In the genomic region with DNA sequence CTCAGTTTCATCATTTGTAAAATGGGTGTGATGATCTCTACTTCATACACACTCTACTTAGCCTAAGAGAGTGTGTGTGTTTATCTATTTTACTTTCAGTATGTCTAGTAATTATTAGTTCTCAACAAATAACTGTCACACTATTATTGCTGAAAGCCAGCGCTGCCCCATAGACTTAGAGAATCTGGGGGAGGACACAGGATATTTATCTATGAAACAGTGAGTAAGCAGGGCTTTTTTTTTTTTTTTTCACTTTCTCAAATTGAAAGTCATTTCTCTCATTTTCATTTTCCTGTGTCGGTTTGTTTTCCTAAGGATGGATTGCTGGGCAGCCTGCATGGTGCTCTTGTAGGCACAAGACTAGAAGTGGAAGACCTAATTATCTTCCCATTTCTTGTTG, we compare ENCODE assay signal across 15 cellular contexts.
A peak's percentile ranks its signal among the peaks of the same experiment; 100 is the strongest.
DNase-seq lines count a peak whose midpoint lies in the region; ATAC-seq and TF ChIP-seq lines count a peak whose summit lies in the region.
"Had no signal": no experiment of that assay in that cellular context is flagged by ENCODE, and none has a peak within 500 bp of the region (broad histone marks: within the 10 kb centered on the region; RNA-seq: fewer than 3 reads in every experiment).

No MANE protein-coding gene starts in this region.

- intact Hi-C loops in A673 (cut with micrococcal nuclease; ENCODE audit: unreplicated experiment) = no loop called here

- H3K27me3 ChIP-seq in A673 (replicated peaks; ENCODE audit: insufficient read depth, low read depth, low read length, poor library complexity) = peaks cover 5% of the 10 kb centered on the region

- peaks cover 5% of the 10 kb centered on the region for H3K4me1 Mint-ChIP-seq in activated T-helper 17 cell treated with anti-CD3 and anti-CD28 coated beads, Interleukin-2, amount 50 U/mL, for 72 hours
- H3K4me1 Mint-ChIP-seq: B cell; CD4-positive, alpha-beta memory T cell had no signal

- CTCF ChIA-PET in A673 (lab: Charles Lee) = no interaction called here

- H3K27me3 Mint-ChIP-seq in activated T-helper 17 cell treated with anti-CD3 and anti-CD28 coated beads, Interleukin-2, amount 50 U/mL, for 72 hours = no peaks in the 10 kb centered on the region
- H3K27me3 Mint-ChIP-seq: B cell; CD4-positive, alpha-beta memory T cell had no signal

- peak; percentile 80 for ATAC-seq in activated T-helper 17 cell treated with anti-CD3 and anti-CD28 coated beads, Interleukin-2, amount 50 U/mL, for 72 hours (replicated peaks)
- ATAC-seq in HG03159 (IDR thresholded peaks at IDR 0.05; ENCODE audit: unreplicated experiment) (no peak), esophagus mucosa (no peak)

- DNase-seq in Daoy (ENCODE audit: low read depth) (peak; percentile 8), M059J (ENCODE audit: low read depth) (peak; percentile 8), kidney glomerular epithelial cell (lab: John Stamatoyannopoulos, UW) (peak; percentile 31), A673 (ENCODE audit: low spot score) (no peak)
- DNase-seq: C1 segment of cervical spinal cord; CD4-positive, alpha-beta memory T cell; DMS79; EL; GOT3; H9 had no signal

- H3K27ac Mint-ChIP-seq in activated T-helper 17 cell treated with anti-CD3 and anti-CD28 coated beads, Interleukin-2, amount 50 U/mL, for 72 hours = no peak overlapping the region
- H3K27ac Mint-ChIP-seq: B cell; CD4-positive, alpha-beta memory T cell; H9 had no signal

- H3K36me3 Mint-ChIP-seq in activated T-helper 17 cell treated with anti-CD3 and anti-CD28 coated beads, Interleukin-2, amount 50 U/mL, for 72 hours (ENCODE audit: low read depth) = no peaks in the 10 kb centered on the region
- H3K36me3 Mint-ChIP-seq: CD4-positive, alpha-beta memory T cell had no signal

- BruUV-seq in A673 (replicated peaks; lab: Mats Ljungman, UMichigan) = no TSS peak

- H3K4me3 Mint-ChIP-seq in activated T-helper 17 cell treated with anti-CD3 and anti-CD28 coated beads, Interleukin-2, amount 50 U/mL, for 72 hours = no peak overlapping the region
- H3K4me3 Mint-ChIP-seq: B cell; CD4-positive, alpha-beta memory T cell; H9 had no signal

- H3K4me3 ChIP-seq in A673 (ENCODE audit: low read depth, low read length, poor library complexity, severe bottlenecking) = no peak overlapping the region

- no peaks in the 10 kb centered on the region for H3K9me3 Mint-ChIP-seq in activated T-helper 17 cell treated with anti-CD3 and anti-CD28 coated beads, Interleukin-2, amount 50 U/mL, for 72 hours

- no peak overlapping the region for H3K27ac ChIP-seq in A673 (ENCODE audit: low read depth, low read length, poor library complexity, severe bottlenecking)
- H3K27ac ChIP-seq: HL-60 had no signal

- POLR2A ChIA-PET in A673 (lab: Charles Lee; ENCODE audit: low non-redundant PET) = no interaction called here

- no peaks in the 10 kb centered on the region for H3K36me3 ChIP-seq in A673 (ENCODE audit: insufficient read depth, low read length, poor library complexity, severe bottlenecking)

- no peak for TF ChIP-seq CTCF in A673 (conservative IDR thresholded peaks at IDR 0.05; ENCODE audit: low read depth, low read length)

- no peaks in the 10 kb centered on the region for H3K9me3 ChIP-seq in A673 (ENCODE audit: low read depth, low read length, poor library complexity, severe bottlenecking)

- H3K4me1 ChIP-seq in A673 (ENCODE audit: insufficient read depth, low read length, poor library complexity, severe bottlenecking) = no peaks in the 10 kb centered on the region
